In genomic region chr3:149625795-149626194, GRCh38 we compare ENCODE assay signal across 1 cellular context.
TF ChIP-seq lines count a peak whose summit lies in the region.

No MANE protein-coding gene starts in this region.

TF ChIP-seq in SK-N-SH treated with all-trans-retinoic acid at 6 μM for 48 hours, 23 proteins besides CTCF, POLR2A, EP300 and RAD21 (continued from another document):
- TF ChIP-seq BACH2 (CRISPR knock-in tag; IDR thresholded peaks at IDR 0.05; ENCODE audit: borderline replicate concordance) (no peak), POU6F1 (CRISPR knock-in tag; IDR thresholded peaks at IDR 0.05; ENCODE audit: borderline replicate concordance, low read depth) (no peak), ZNF70 (CRISPR knock-in tag; IDR thresholded peaks at IDR 0.05) (no peak), CREB5 (CRISPR knock-in tag; IDR thresholded peaks at IDR 0.05; ENCODE audit: low read depth) (no peak), ZNF8 (CRISPR knock-in tag; IDR thresholded peaks at IDR 0.05) (no peak), TCF4 (CRISPR knock-in tag; IDR thresholded peaks at IDR 0.05; ENCODE audit: borderline replicate concordance) (no peak), ZFP30 (CRISPR knock-in tag; IDR thresholded peaks at IDR 0.05) (no peak), RARB (CRISPR knock-in tag; IDR thresholded peaks at IDR 0.05) (no peak), ISL1 (CRISPR knock-in tag; IDR thresholded peaks at IDR 0.05) (no peak), SNAI2 (CRISPR knock-in tag; IDR thresholded peaks at IDR 0.05) (no peak)
